ENCODE assay signal across 8 cellular contexts in genomic region chr3:57597973-57598351, GRCh38. TPM values are rescaled to one million over a fixed set of nuclear protein-coding genes. Genes with fewer than 3 reads are reported as not detected.
DNase-seq lines count a peak whose midpoint lies in the region; ATAC-seq and TF ChIP-seq lines count a peak whose summit lies in the region.

No MANE protein-coding gene starts in this region.

- peak overlapping the region; percentile 98 for H3K4me3 Mint-ChIP-seq in activated CD4-positive, alpha-beta T cell treated with anti-CD3 and anti-CD28 coated beads for 36 hours

- TF ChIP-seq CTCF in WI38 (IDR thresholded peaks at IDR 0.05; ENCODE audit: low read depth, low read length): no peak
- TF ChIP-seq CTCF in fibroblast of mammary gland (conservative IDR thresholded peaks at IDR 0.05; ENCODE audit: control insufficient read depth, insufficient read depth, low read depth, low read length): no peak

- H3K27ac Mint-ChIP-seq in activated CD4-positive, alpha-beta T cell treated with anti-CD3 and anti-CD28 coated beads for 36 hours: peak overlapping the region; percentile 99

- intact Hi-C loops in activated CD4-positive, alpha-beta T cell treated with anti-CD3 and anti-CD28 coated beads for 36 hours (cut with DNase I, micrococcal nuclease): loop anchor here (1.0 to 10.0 kb wide), 16 partner anchors 41 to 915 kb away; partner anchors contain the start of genes APPL1 (in 2 of the 2), SLMAP (in 2 of the 2), ABHD6 (in 1 of the 2) and ARHGEF3 (in 1 of the 2)

- POLR2A ChIA-PET in activated CD4-positive, alpha-beta T cell treated with anti-CD3 and anti-CD28 coated beads for 36 hours (lab: Charles Lee): interaction anchor here (0.7 to 2.8 kb wide), 4 partner anchors 42 to 160 kb away, joined by 3 to 30 read pairs (median 10); partner anchors contain the start of genes PDE12 and SLMAP

- H3K4me3 ChIP-seq in WI38 (ENCODE audit: low read depth, low read length) (peak overlapping the region; percentile 81), fibroblast of mammary gland (ENCODE audit: control insufficient read depth, low read depth, low read length) (peak overlapping the region; percentile 73), skeletal muscle cell (ENCODE audit: low read depth, low read length) (peak overlapping the region; percentile 76)

- H3K9me3 Mint-ChIP-seq in activated CD4-positive, alpha-beta T cell treated with anti-CD3 and anti-CD28 coated beads for 36 hours (ENCODE audit: low read depth): no peaks in the 10 kb centered on the region

- peak; percentile 4 for ATAC-seq in activated CD4-positive, alpha-beta T cell treated with anti-CD3 and anti-CD28 coated beads for 36 hours
- no peak for ATAC-seq in HG03571 (IDR thresholded peaks at IDR 0.05; ENCODE audit: unreplicated experiment)

- DNase-seq in activated CD4-positive, alpha-beta T cell treated with anti-CD3 and anti-CD28 coated beads for 36 hours: no peak
- no peak for DNase-seq in activated CD4-positive, alpha-beta T cell treated with anti-CD3 and anti-CD28 coated beads, Interleukin-2, amount 50 U/mL, for 48 hours
- no peak for DNase-seq in fibroblast of mammary gland (ENCODE audit: low read depth)
- DNase-seq in skeletal muscle cell (ENCODE audit: low read depth): peak; percentile 9
- no peak for DNase-seq in NCI-H1048 (lab: John Stamatoyannopoulos, UW)
- no peak for DNase-seq in NCI-H526 treated with DMSO at 0.1 percent for 48 hours (lab: John Stamatoyannopoulos, UW)

- no peaks in the 10 kb centered on the region for H3K27me3 Mint-ChIP-seq in activated CD4-positive, alpha-beta T cell treated with anti-CD3 and anti-CD28 coated beads for 36 hours

- H3K4me1 Mint-ChIP-seq in activated CD4-positive, alpha-beta T cell treated with anti-CD3 and anti-CD28 coated beads for 36 hours: peaks cover 26% of the 10 kb centered on the region

- H3K36me3 Mint-ChIP-seq in activated CD4-positive, alpha-beta T cell treated with anti-CD3 and anti-CD28 coated beads for 36 hours (ENCODE audit: low read depth): peaks cover 34% of the 10 kb centered on the region

- CTCF ChIA-PET in activated CD4-positive, alpha-beta T cell treated with anti-CD3 and anti-CD28 coated beads for 36 hours (lab: Charles Lee): interaction anchor here (0.6 to 3.1 kb wide), 5 partner anchors 17 to 1132 kb away, joined by 3 to 10 read pairs (median 3); partner anchors contain the start of gene SLMAP

RNA-seq across cellular contexts. Expression of gene ARF4, which starts 0.8 kb away (rescaled TPM):
- total RNA-seq in activated CD4-positive, alpha-beta T cell treated with anti-CD3 and anti-CD28 coated beads for 36 hours: 10 to 100 TPM; 49.6 to 50.0 TPM

RNA-seq across cellular contexts. Expression of gene PDE12, which starts 41.9 kb away (rescaled TPM):
- 10 to 100 TPM; 19.2 to 19.9 TPM for total RNA-seq in activated CD4-positive, alpha-beta T cell treated with anti-CD3 and anti-CD28 coated beads for 36 hours

RNA-seq across cellular contexts. Expression of gene DNAH12, which starts 53.8 kb away (rescaled TPM):
- total RNA-seq in activated CD4-positive, alpha-beta T cell treated with anti-CD3 and anti-CD28 coated beads for 36 hours: not detected
